1 cellular context compared by ENCODE assay signal in the genomic region with DNA sequence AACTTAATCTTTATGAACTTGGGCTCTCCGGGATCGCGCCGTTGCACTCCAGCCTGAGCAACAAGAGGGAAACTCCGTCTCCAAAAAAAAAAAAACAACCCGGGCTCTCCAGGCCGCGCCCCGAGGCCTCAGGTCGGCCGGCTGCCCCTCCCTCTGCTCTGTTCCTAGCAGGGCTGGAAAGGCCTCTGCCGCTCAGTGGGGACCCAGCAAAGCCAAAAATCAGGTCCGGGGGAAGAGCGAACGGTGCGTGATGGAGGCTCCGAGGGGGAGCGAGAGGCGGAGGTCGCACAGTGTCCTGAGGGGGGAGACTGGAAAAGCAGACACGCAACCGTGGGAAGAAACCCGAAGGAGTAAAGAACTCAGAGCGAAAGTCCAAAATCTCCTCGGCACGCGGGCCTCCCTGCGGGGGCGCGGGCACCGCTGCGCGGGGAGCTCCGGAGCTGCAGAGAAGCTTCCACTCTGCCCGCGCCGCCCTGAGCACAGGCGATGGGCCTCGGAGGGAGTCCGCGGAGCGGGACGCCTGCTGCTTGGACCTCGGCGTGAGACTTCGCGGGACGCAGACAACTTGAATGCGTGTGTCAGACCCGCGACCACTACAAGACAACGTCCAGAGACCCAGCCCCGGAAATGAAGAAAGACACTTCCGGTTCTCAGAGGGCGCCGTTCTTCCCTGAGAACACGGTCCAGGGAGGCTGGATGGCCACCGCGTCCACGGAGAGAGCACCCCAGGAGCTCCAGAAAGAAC.
TF ChIP-seq lines count a peak whose summit lies in the region.

No MANE protein-coding gene starts in this region.

TF ChIP-seq in K562, 482 proteins besides CTCF, POLR2A, EP300 and RAD21 (continued from another document):
- TF ChIP-seq, protein P1, sequence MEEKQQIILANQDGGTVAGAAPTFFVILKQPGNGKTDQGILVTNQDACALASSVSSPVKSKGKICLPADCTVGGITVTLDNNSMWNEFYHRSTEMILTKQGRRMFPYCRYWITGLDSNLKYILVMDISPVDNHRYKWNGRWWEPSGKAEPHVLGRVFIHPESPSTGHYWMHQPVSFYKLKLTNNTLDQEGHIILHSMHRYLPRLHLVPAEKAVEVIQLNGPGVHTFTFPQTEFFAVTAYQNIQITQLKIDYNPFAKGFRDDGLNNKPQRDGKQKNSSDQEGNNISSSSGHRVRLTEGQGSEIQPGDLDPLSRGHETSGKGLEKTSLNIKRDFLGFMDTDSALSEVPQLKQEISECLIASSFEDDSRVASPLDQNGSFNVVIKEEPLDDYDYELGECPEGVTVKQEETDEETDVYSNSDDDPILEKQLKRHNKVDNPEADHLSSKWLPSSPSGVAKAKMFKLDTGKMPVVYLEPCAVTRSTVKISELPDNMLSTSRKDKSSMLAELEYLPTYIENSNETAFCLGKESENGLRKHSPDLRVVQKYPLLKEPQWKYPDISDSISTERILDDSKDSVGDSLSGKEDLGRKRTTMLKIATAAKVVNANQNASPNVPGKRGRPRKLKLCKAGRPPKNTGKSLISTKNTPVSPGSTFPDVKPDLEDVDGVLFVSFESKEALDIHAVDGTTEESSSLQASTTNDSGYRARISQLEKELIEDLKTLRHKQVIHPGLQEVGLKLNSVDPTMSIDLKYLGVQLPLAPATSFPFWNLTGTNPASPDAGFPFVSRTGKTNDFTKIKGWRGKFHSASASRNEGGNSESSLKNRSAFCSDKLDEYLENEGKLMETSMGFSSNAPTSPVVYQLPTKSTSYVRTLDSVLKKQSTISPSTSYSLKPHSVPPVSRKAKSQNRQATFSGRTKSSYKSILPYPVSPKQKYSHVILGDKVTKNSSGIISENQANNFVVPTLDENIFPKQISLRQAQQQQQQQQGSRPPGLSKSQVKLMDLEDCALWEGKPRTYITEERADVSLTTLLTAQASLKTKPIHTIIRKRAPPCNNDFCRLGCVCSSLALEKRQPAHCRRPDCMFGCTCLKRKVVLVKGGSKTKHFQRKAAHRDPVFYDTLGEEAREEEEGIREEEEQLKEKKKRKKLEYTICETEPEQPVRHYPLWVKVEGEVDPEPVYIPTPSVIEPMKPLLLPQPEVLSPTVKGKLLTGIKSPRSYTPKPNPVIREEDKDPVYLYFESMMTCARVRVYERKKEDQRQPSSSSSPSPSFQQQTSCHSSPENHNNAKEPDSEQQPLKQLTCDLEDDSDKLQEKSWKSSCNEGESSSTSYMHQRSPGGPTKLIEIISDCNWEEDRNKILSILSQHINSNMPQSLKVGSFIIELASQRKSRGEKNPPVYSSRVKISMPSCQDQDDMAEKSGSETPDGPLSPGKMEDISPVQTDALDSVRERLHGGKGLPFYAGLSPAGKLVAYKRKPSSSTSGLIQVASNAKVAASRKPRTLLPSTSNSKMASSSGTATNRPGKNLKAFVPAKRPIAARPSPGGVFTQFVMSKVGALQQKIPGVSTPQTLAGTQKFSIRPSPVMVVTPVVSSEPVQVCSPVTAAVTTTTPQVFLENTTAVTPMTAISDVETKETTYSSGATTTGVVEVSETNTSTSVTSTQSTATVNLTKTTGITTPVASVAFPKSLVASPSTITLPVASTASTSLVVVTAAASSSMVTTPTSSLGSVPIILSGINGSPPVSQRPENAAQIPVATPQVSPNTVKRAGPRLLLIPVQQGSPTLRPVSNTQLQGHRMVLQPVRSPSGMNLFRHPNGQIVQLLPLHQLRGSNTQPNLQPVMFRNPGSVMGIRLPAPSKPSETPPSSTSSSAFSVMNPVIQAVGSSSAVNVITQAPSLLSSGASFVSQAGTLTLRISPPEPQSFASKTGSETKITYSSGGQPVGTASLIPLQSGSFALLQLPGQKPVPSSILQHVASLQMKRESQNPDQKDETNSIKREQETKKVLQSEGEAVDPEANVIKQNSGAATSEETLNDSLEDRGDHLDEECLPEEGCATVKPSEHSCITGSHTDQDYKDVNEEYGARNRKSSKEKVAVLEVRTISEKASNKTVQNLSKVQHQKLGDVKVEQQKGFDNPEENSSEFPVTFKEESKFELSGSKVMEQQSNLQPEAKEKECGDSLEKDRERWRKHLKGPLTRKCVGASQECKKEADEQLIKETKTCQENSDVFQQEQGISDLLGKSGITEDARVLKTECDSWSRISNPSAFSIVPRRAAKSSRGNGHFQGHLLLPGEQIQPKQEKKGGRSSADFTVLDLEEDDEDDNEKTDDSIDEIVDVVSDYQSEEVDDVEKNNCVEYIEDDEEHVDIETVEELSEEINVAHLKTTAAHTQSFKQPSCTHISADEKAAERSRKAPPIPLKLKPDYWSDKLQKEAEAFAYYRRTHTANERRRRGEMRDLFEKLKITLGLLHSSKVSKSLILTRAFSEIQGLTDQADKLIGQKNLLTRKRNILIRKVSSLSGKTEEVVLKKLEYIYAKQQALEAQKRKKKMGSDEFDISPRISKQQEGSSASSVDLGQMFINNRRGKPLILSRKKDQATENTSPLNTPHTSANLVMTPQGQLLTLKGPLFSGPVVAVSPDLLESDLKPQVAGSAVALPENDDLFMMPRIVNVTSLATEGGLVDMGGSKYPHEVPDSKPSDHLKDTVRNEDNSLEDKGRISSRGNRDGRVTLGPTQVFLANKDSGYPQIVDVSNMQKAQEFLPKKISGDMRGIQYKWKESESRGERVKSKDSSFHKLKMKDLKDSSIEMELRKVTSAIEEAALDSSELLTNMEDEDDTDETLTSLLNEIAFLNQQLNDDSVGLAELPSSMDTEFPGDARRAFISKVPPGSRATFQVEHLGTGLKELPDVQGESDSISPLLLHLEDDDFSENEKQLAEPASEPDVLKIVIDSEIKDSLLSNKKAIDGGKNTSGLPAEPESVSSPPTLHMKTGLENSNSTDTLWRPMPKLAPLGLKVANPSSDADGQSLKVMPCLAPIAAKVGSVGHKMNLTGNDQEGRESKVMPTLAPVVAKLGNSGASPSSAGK (IDR thresholded peaks at IDR 0.05), result no peak
